Comparison of ENCODE assay signal across 2 cellular contexts in genomic region chr6:37705239-37706051, GRCh38.
TF ChIP-seq lines count a peak whose summit lies in the region.

No MANE protein-coding gene starts in this region.

TF ChIP-seq in A549, 52 proteins besides CTCF, POLR2A, EP300 and RAD21 (continued from another document):
- no peak for TF ChIP-seq EHMT2 (IDR thresholded peaks at IDR 0.05; ENCODE audit: low read depth)
- peak; percentile 36; the same call in 1 of the 2 replicates for TF ChIP-seq MAX (IDR thresholded peaks at IDR 0.05)

TF ChIP-seq in HepG2, 621 proteins besides CTCF, POLR2A, EP300 and RAD21 (continued from another document):
- TF ChIP-seq MAFK (conservative IDR thresholded peaks at IDR 0.05 in 1 of 2, IDR thresholded peaks at IDR 0.05 in 1 of 2; ENCODE audit: low read length in 2 of 2) (peak in 1 of 2 experiments; percentile 52; a peak in 1 of 4 replicates), FOXA3 (CRISPR knock-in tag; IDR thresholded peaks at IDR 0.05) (no peak), MAFF (IDR thresholded peaks at IDR 0.05; ENCODE audit: low read depth, low read length) (0 out of 2 replicates have a peak, but pooled peaks have one; percentile 16), ZBTB33 (CRISPR knock-in tag; IDR thresholded peaks at IDR 0.05) (peak; percentile 89), HBP1 (CRISPR knock-in tag; IDR thresholded peaks at IDR 0.05; ENCODE audit: low read depth) (no peak), STAG1 (CRISPR knock-in tag; IDR thresholded peaks at IDR 0.05) (0 out of 2 replicates have a peak, but pooled peaks have one; percentile 6)
